Comparison of ENCODE assay signal across 22 cellular contexts in genomic region chr11:119254239-119254638, GRCh38. TPM values are rescaled to one million over a fixed set of nuclear protein-coding genes. Genes with fewer than 3 reads are reported as not detected.
DNase-seq lines count a peak whose midpoint lies in the region; ATAC-seq, FAIRE-seq and TF ChIP-seq lines count a peak whose summit lies in the region.
"Had no signal": no experiment of that assay in that cellular context is flagged by ENCODE, and none has a peak within 500 bp of the region (broad histone marks: within the 10 kb centered on the region; RNA-seq: fewer than 3 reads in every experiment).

No MANE protein-coding gene starts in this region.

- peak overlapping the region; percentile 65 for H3K27ac Mint-ChIP-seq in CD4-positive, alpha-beta T cell
- no peak overlapping the region for H3K27ac Mint-ChIP-seq in T-helper 2 cell treated with Interferon-gamma antibody and Interleukin-4, amounts not matched to agents 5 μg/mL and 100 μg/mL, for 36 hours
- H3K27ac Mint-ChIP-seq: activated naive CD4-positive, alpha-beta T cell treated with anti-CD3 and anti-CD28 coated beads, Interleukin-2, amount 50 U/mL, for 24 hours; WTC11 had no signal

- H3K27ac ChIP-seq in CD4-positive, alpha-beta T cell (ENCODE audit: low read depth, low read length) = no peak overlapping the region
- H3K27ac ChIP-seq in K562 (ENCODE audit: extremely low read depth, low read depth, low read length) (no peak overlapping the region), ovary (no peak overlapping the region)
- H3K27ac ChIP-seq: body of pancreas, heart left ventricle, uterus had no signal

- TF ChIP-seq CTCF in CD4-positive, alpha-beta T cell (IDR thresholded peaks at IDR 0.05) = no peak
- TF ChIP-seq CTCF in K562 (IDR thresholded peaks at IDR 0.05 in 2 of 3, conservative IDR thresholded peaks at IDR 0.05 in 1 of 3; ENCODE audit: insufficient read depth in 2 of 3, low read depth in 1 of 3, low read length in 3 of 3) (no peak), ovary (IDR thresholded peaks at IDR 0.05) (no peak)

- no peak for FAIRE-seq in K562 (lab: Jason Lieb, UNC)
- FAIRE-seq: colon, endometrium, GM19239, H1 had no signal

- no peak for TF ChIP-seq POLR2A in K562 (conservative IDR thresholded peaks at IDR 0.05)
- no peak for TF ChIP-seq POLR2A in ovary (IDR thresholded peaks at IDR 0.05)

- POLR2A ChIA-PET in CD4-positive, alpha-beta T cell (lab: Charles Lee) = no interaction called here
- POLR2A ChIA-PET in K562 (lab: Yijun Ruan, JAX) = no interaction called here

- CTCF ChIA-PET in CD4-positive, alpha-beta T cell (lab: Charles Lee) = no interaction called here
- CTCF ChIA-PET in K562 (lab: Yijun Ruan, JAX; ENCODE audit: low intra/inter-chr PET ratio) = interaction anchor here (0.6 kb wide), 1 partner anchor 89 kb away, joined by 3 read pairs; no protein-coding TSS in a partner anchor

- TF ChIP-seq EP300 in K562 (IDR thresholded peaks at IDR 0.05; ENCODE audit: low read length) (no peak), ovary (IDR thresholded peaks at IDR 0.05) (no peak)

- peaks cover 12% of the 10 kb centered on the region; the same call in 2 of the 3 replicates for H3K79me2 ChIP-seq in K562 (ENCODE audit: control insufficient read depth, insufficient read depth, low read length)

- H3K36me3 Mint-ChIP-seq in CD4-positive, alpha-beta T cell (ENCODE audit: low read depth) = peaks cover 28% of the 10 kb centered on the region
- peaks cover 43% of the 10 kb centered on the region for H3K36me3 Mint-ChIP-seq in T-helper 2 cell treated with Interferon-gamma antibody and Interleukin-4, amounts not matched to agents 5 μg/mL and 100 μg/mL, for 36 hours (ENCODE audit: low read depth)

- no peaks in the 10 kb centered on the region for H3K9me1 ChIP-seq in K562 (ENCODE audit: control insufficient read depth, insufficient read depth, low read length)

- peaks cover 71% of the 10 kb centered on the region for H3K4me1 Mint-ChIP-seq in CD4-positive, alpha-beta T cell (ENCODE audit: low read depth)
- peaks cover 45% of the 10 kb centered on the region for H3K4me1 Mint-ChIP-seq in T-helper 2 cell treated with Interferon-gamma antibody and Interleukin-4, amounts not matched to agents 5 μg/mL and 100 μg/mL, for 36 hours (ENCODE audit: low read depth)

- no peak overlapping the region for H3K4me2 ChIP-seq in K562 (ENCODE audit: insufficient read depth, low read length)

- DNase-seq in CD4-positive, alpha-beta T cell = peak in 1 of 10 experiments; percentile 11
- peak; percentile 68 for DNase-seq in T-helper 2 cell treated with Interferon-gamma antibody and Interleukin-4, amounts not matched to agents 5 μg/mL and 100 μg/mL, for 36 hours (ENCODE audit: low spot score)
- no peak for DNase-seq in K562 (ENCODE audit: extremely low read depth in 1 of 4, low spot score in 3 of 4)
- peak in 2 of 3 experiments; percentile 13 to 19 for DNase-seq in stimulated activated CD4-positive, alpha-beta T cell treated with anti-CD3 and anti-CD28 coated beads, TNF-alpha, amount 100 ng/mL, for 4 hours (ENCODE audit: low read depth in 3 of 3)
- no peak for DNase-seq in ovary
- DNase-seq in DMS79 treated with DMSO at 0.1 percent for 48 hours (lab: John Stamatoyannopoulos, UW) = no peak
- no peak for DNase-seq in D341Med (ENCODE audit: low spot score)
- DNase-seq: body of pancreas, Calu3, heart left ventricle, IMR-90, left ventricle myocardium superior, MM.1S, NCI-H1694, NCI-H774, uterus had no signal

- H3K4me1 ChIP-seq in K562 (replicated peaks in 1 of 2; ENCODE audit: control insufficient read depth in 2 of 2, insufficient read depth in 2 of 2, low read length in 2 of 2) (peaks cover 0 to 29% of the 10 kb centered on the region in 2 experiments; a peak in 4 of 5 replicates), ovary (ENCODE audit: insufficient read depth) (no peaks in the 10 kb centered on the region)
- H3K4me1 ChIP-seq: body of pancreas, uterus had no signal

- no peaks in the 10 kb centered on the region for H3K27me3 Mint-ChIP-seq in CD4-positive, alpha-beta T cell
- no peaks in the 10 kb centered on the region for H3K27me3 Mint-ChIP-seq in T-helper 2 cell treated with Interferon-gamma antibody and Interleukin-4, amounts not matched to agents 5 μg/mL and 100 μg/mL, for 36 hours (ENCODE audit: low read depth)
- H3K27me3 Mint-ChIP-seq: activated naive CD4-positive, alpha-beta T cell treated with anti-CD3 and anti-CD28 coated beads, Interleukin-2, amount 50 U/mL, for 24 hours had no signal

- no peaks in the 10 kb centered on the region for H3K27me3 ChIP-seq in CD4-positive, alpha-beta T cell (ENCODE audit: control insufficient read depth, insufficient read depth, low read length)
- H3K27me3 ChIP-seq in K562 (ENCODE audit: control insufficient read depth in 2 of 2, insufficient read depth in 2 of 2, low read length in 2 of 2) (no peaks in the 10 kb centered on the region), ovary (no peaks in the 10 kb centered on the region)
- H3K27me3 ChIP-seq: body of pancreas, heart left ventricle, uterus had no signal

- H3K4me3 ChIP-seq in K562 (no peak overlapping the region), ovary (no peak overlapping the region)
- H3K4me3 ChIP-seq: body of pancreas, heart left ventricle, uterus had no signal

- H3K9me3 Mint-ChIP-seq in CD4-positive, alpha-beta T cell = no peaks in the 10 kb centered on the region
- H3K9me3 Mint-ChIP-seq in T-helper 2 cell treated with Interferon-gamma antibody and Interleukin-4, amounts not matched to agents 5 μg/mL and 100 μg/mL, for 36 hours = no peaks in the 10 kb centered on the region
- H3K9me3 Mint-ChIP-seq: activated naive CD4-positive, alpha-beta T cell treated with anti-CD3 and anti-CD28 coated beads, Interleukin-2, amount 50 U/mL, for 24 hours had no signal

- no peak for TF ChIP-seq RAD21 in K562 (CRISPR knock-in tag; conservative IDR thresholded peaks at IDR 0.05 in 1 of 2, IDR thresholded peaks at IDR 0.05 in 1 of 2)

- H3K9ac ChIP-seq in K562 (ENCODE audit: insufficient read depth in 1 of 2, low read depth in 2 of 2, low read length in 2 of 2) = no peak overlapping the region

- ATAC-seq in CD4-positive, alpha-beta T cell (ENCODE audit: poor library complexity) = peak; percentile 76
- no peak for ATAC-seq in K562
- ATAC-seq: body of pancreas, heart left ventricle, left ventricle myocardium superior, WTC11 had no signal

- 64% methylated on average over 5 of the region's 5 CpGs for WGBS in K562 (ENCODE audit: insufficient coverage, low coverage, missing lambda C conversion rate)
- 94 to 95% (median 95%) methylated on average over 5 of the region's 5 CpGs for WGBS in ovary, 3 donors

- H3K9me3 ChIP-seq in CD4-positive, alpha-beta T cell (ENCODE audit: control insufficient read depth, low read length) = no peaks in the 10 kb centered on the region
- no peaks in the 10 kb centered on the region for H3K9me3 ChIP-seq in K562 (replicated peaks; ENCODE audit: control insufficient read depth, insufficient read depth, low read depth, low read length)
- no peaks in the 10 kb centered on the region for H3K9me3 ChIP-seq in ovary
- H3K9me3 ChIP-seq: body of pancreas, heart left ventricle, uterus had no signal

- no peaks in the 10 kb centered on the region for H4K20me1 ChIP-seq in K562 (replicated peaks; ENCODE audit: control insufficient read depth, insufficient read depth, low read length)

- BruUV-seq in K562 (replicated peaks; lab: Mats Ljungman, UMichigan) = no TSS peak

- H2AFZ ChIP-seq in K562 (ENCODE audit: low read depth, low read length) = no peak overlapping the region

- no peaks in the 10 kb centered on the region; the same call in 2 of the 3 replicates for H3K36me3 ChIP-seq in K562 (ENCODE audit: control insufficient read depth, insufficient read depth, low read length)
- H3K36me3 ChIP-seq in ovary = no peaks in the 10 kb centered on the region
- H3K36me3 ChIP-seq: uterus had no signal

- in situ Hi-C loops in K562 (cut with MboI) = no loop called here

- H3K4me3 Mint-ChIP-seq in CD4-positive, alpha-beta T cell = no peak overlapping the region
- no peak overlapping the region for H3K4me3 Mint-ChIP-seq in T-helper 2 cell treated with Interferon-gamma antibody and Interleukin-4, amounts not matched to agents 5 μg/mL and 100 μg/mL, for 36 hours
- H3K4me3 Mint-ChIP-seq: activated naive CD4-positive, alpha-beta T cell treated with anti-CD3 and anti-CD28 coated beads, Interleukin-2, amount 50 U/mL, for 24 hours; WTC11 had no signal

- intact Hi-C loops in CD4-positive, alpha-beta T cell (cut with DNase I, micrococcal nuclease) = no loop called here
- intact Hi-C loops in K562 (cut with micrococcal nuclease) = no loop called here
- intact Hi-C loops in ovary (cut with DNase I) = no loop called here

TF ChIP-seq in K562, 482 proteins besides CTCF, POLR2A, EP300 and RAD21:
- TF ChIP-seq ZZZ3 (IDR thresholded peaks at IDR 0.05) (no peak), EGR1 (conservative IDR thresholded peaks at IDR 0.05) (peak; percentile 64)

RNA-seq across cellular contexts. Expression of gene CBL, which starts 48.1 kb away (rescaled TPM):
- total RNA-seq in CD4-positive, alpha-beta T cell = 10 to 100 TPM; 19.5 to 20.8 TPM
- 15.7 and 23.8 TPM in 2 replicates for total RNA-seq in K562 (2011; cell fraction: chromatin; rRNA removed; ENCODE audit: low replicate concordance)
- total RNA-seq in K562 (2011; cell fraction: nucleolus; rRNA removed) = 8.8 and 10.0 TPM in 2 replicates
- 17.2 and 25.5 TPM in 2 replicates for total RNA-seq in K562 (2011; cell fraction: nucleoplasm; rRNA removed)
- total RNA-seq in K562 (2014; rRNA removed) (5.9 and 6.4 TPM in 2 replicates), K562 (2014; rRNA removed; fragmentation: Illumina TruSeq; extraction: Trizol) (9.9 and 12.1 TPM in 2 replicates), K562 (2015; rRNA removed; fragmentation: Illumina TruSeq; extraction: Trizol) (7.6 and 8.2 TPM in 2 replicates), K562 (2021) (21.9 and 24.9 TPM in 2 replicates), ovary (10 to 100 TPM in 5 of 7 donors, 1 to 10 TPM in 2; 7.6 to 17.9 (median 13.4) TPM)
- polyA plus RNA-seq in K562 (2011; rRNA removed) (14.4 and 15.6 TPM in 2 replicates), K562 (2014; fragmentation: Illumina TruSeq; extraction: Trizol) (17.6 and 18.8 TPM in 2 replicates), K562 (2014; fragmentation: Nextera tagmentation; extraction: Ambion mirVana) (1 to 10 TPM; 3.2 to 6.2 TPM), K562 (2014; rRNA removed) (10.7 and 10.9 TPM in 2 replicates), ovary (10 to 100 TPM in 1 of 2 donors, 1 to 10 TPM in 1; 3.6 to 12.3 TPM)
- 9.2 and 15.0 TPM in 2 replicates for polyA plus RNA-seq in K562 (2011; cell fraction: cytosol; rRNA removed)
- 15.6 and 18.5 TPM in 2 replicates for polyA plus RNA-seq in K562 (2011; cell fraction: nucleus; rRNA removed)
- 9.6 and 11.7 TPM in 2 replicates for polyA plus RNA-seq in K562 (2012)
- polyA minus RNA-seq in K562 (2011; rRNA and poly(A)+ RNA removed) = 22.5 and 22.6 TPM in 2 replicates
- 15.1 and 17.8 TPM in 2 replicates for polyA minus RNA-seq in K562 (2011; cell fraction: cytosol; rRNA and poly(A)+ RNA removed)
- 8.1 and 11.1 TPM in 2 replicates for polyA minus RNA-seq in K562 (2011; cell fraction: nucleus; rRNA and poly(A)+ RNA removed)

Comparison
In these comparisons a context has a peak if more than half of its experiments do, and no peak if none do; other contexts are left out.
1. DNase-seq: peak in T-helper 2 cell treated with Interferon-gamma antibody and Interleukin-4, amounts not matched to agents 5 μg/mL and 100 μg/mL, for 36 hours (single experiment) and stimulated activated CD4-positive, alpha-beta T cell treated with anti-CD3 and anti-CD28 coated beads, TNF-alpha, amount 100 ng/mL, for 4 hours (2 of 3); none in K562 (0 of 4), ovary (0 of 5), DMS79 treated with DMSO at 0.1 percent for 48 hours (single experiment) and D341Med (single experiment).